Comparison of ENCODE assay signal across 18 cellular contexts in the genomic region with DNA sequence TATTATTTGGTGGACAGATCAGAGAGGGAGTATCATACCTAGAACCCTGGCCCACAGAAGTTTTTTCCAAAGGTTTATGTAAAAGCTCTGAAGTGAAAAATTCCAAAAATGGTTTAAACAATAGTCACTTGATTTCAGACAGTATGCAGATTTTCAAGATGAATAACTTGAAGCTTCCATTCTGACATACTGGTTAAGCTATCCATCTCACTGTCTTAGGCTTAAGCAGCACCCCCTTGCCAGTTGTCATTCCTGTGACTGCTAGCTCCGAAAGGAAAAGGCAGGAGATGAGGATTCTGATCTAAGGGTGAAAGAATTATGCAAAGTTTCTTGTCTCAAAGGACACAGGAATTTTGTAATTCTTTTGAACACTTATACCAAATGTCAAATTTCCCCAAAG.
"Had no signal": no experiment of that assay in that cellular context is flagged by ENCODE, and none has a peak within 500 bp of the region (broad histone marks: within the 10 kb centered on the region; RNA-seq: fewer than 3 reads in every experiment).

No MANE protein-coding gene starts in this region.

- H3K27me3 Mint-ChIP-seq: activated naive CD8-positive, alpha-beta T cell had no signal

- ATAC-seq: gastroesophageal sphincter, psoas muscle, right lobe of liver had no signal

- H3K9me3 Mint-ChIP-seq: endodermal cell had no signal

- H3K4me1 Mint-ChIP-seq: endodermal cell, nephron had no signal

- H3K27ac Mint-ChIP-seq: activated naive CD8-positive, alpha-beta T cell; endodermal cell; nephron had no signal

- H3K4me3 Mint-ChIP-seq: activated naive CD8-positive, alpha-beta T cell; endodermal cell; nephron had no signal

- H3K36me3 Mint-ChIP-seq: activated naive CD8-positive, alpha-beta T cell had no signal

- DNase-seq: activated CD4-positive, alpha-beta T cell treated with anti-CD3 and anti-CD28 coated beads, Interleukin-2, amount 50 U/mL, for 1 hour; activated CD8-positive, alpha-beta memory T cell treated with anti-CD3 and anti-CD28 coated beads for 24 hours; activated gamma-delta T cell treated with Interleukin-2 at 50 U/mL for 16 hours; aorta; dorsolateral prefrontal cortex; endodermal cell; islet precursor cell; left ventricle myocardium inferior; nucleus accumbens; psoas muscle; right lobe of liver; stimulated activated CD4-positive, alpha-beta T cell treated with anti-CD3 and anti-CD28 coated beads, Interleukin-1b, Interleukin-23, amount 100 ng/mL, for 48 hours; stomach; T-helper 9 cell; testis had no signal
